11 cellular contexts compared by ENCODE assay signal in the genomic region with DNA sequence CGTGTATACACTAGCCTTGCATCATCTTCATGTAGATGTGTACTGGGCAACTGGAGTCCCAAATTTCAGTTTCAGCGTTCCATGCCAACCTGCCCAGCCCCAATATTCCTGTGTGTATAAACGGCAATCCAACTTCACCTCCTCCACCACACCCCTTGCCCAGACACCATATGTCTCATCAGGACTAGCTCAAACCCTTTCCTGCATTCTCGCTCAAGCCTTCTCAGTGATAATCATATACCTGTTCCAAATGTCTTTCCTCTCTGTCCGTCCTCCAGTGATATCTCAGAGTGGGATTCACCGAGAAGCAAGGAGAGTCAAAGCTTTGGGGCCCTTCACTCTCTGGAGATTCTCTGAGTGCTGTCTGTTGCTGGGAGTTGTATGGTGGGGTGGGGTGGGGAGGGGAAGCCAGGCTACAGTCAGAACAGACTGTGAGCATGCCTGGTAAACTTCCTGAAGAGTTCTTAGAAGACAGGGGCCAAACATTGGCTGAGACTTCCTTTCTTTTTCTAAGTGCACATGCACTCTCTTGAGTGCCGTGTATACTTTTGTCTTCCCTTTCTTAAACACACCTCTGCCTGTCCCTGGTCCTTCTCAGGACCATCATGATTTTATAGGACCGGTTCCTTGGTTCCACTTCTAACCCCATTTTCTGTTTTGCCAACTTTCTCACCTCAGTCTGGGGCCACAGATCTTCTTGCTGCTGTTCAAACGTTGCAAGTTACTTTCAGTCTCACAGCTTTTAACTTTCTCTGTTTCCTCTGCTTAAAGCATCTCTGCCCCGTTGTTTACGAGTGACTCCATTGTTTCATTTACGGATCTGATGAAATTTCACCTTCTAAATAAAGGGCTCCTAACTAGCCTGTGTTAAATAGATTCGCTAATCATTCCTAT. TPM values are rescaled to one million over a fixed set of nuclear protein-coding genes. Genes with fewer than 3 reads are reported as not detected.
A peak's percentile ranks its signal among the peaks of the same experiment; 100 is the strongest.
DNase-seq lines count a peak whose midpoint lies in the region; ATAC-seq lines count a peak whose summit lies in the region.
"Not testable (repeated sequence)": the region's sequence is repeated elsewhere in the genome, so short reads cannot be mapped to it uniquely, and the experiment has no call there.
"Had no signal": no experiment of that assay in that cellular context is flagged by ENCODE, and none has a peak within 500 bp of the region (broad histone marks: within the 10 kb centered on the region; RNA-seq: fewer than 3 reads in every experiment).

No MANE protein-coding gene starts in this region.

- DNase-seq in T-cell: peak in 16 of 34 experiments; percentile 0 to 33 (median 6)
- peak; percentile 57 for DNase-seq in activated naive CD4-positive, alpha-beta T cell treated with anti-CD3 and anti-CD28 coated beads, Interleukin-2, amount 10 ng/mL, durations not matched to agents 7 days and 5 days
- not testable (repeated sequence) for DNase-seq in natural killer cell treated with Interleukin-12 subunit alpha and Interleukin-12 subunit beta and Interleukin-15 and Interleukin-18, amount 100 ng/mL, for 72 hours (ENCODE audit: low spot score)

- H3K4me3 ChIP-seq in GM08714 (ENCODE audit: low read length): peak overlapping the region; percentile 36; the same call in 1 of the 2 replicates

- CTCF ChIA-PET in T-cell (lab: Charles Lee); activated naive CD4-positive, alpha-beta T cell treated with anti-CD3 and anti-CD28 coated beads, Interleukin-2, amount 10 ng/mL, durations not matched to agents 7 days and 5 days (lab: Charles Lee): not testable (repeated sequence)

- POLR2A ChIA-PET in T-cell (lab: Charles Lee): interaction anchor here in 1 of 2 donors (0.5 kb wide), 1 partner anchor 344 kb away, joined by 4 read pairs; a partner anchor contains a TSS

- H3K36me3 Mint-ChIP-seq in T-cell; activated naive CD4-positive, alpha-beta T cell treated with anti-CD3 and anti-CD28 coated beads, Interleukin-2, amount 10 ng/mL, durations not matched to agents 7 days and 5 days; natural killer cell treated with Interleukin-12 subunit alpha and Interleukin-12 subunit beta and Interleukin-15 and Interleukin-18, amount 100 ng/mL, for 72 hours: not testable (repeated sequence)

- ATAC-seq in GM18909 (IDR thresholded peaks at IDR 0.05; ENCODE audit: poor library complexity, unreplicated experiment) (peak; percentile 94), GM21515 (IDR thresholded peaks at IDR 0.05; ENCODE audit: unreplicated experiment) (peak; percentile 86), HG02943 (IDR thresholded peaks at IDR 0.05; ENCODE audit: low read depth, unreplicated experiment) (peak; percentile 98), HG03442 (IDR thresholded peaks at IDR 0.05; ENCODE audit: unreplicated experiment) (peak; percentile 91), T-cell (replicated peaks in 1 of 4) (peak; percentile 90 to 93 (median 92))
- ATAC-seq in natural killer cell treated with Interleukin-12 subunit alpha and Interleukin-12 subunit beta and Interleukin-15 and Interleukin-18, amount 100 ng/mL, for 72 hours: peak; percentile 58 to 81

- H3K4me3 Mint-ChIP-seq in T-cell: peak overlapping the region; percentile 69 to 87 (median 86)
- peak overlapping the region; percentile 82 for H3K4me3 Mint-ChIP-seq in activated naive CD4-positive, alpha-beta T cell treated with anti-CD3 and anti-CD28 coated beads, Interleukin-2, amount 10 ng/mL, durations not matched to agents 7 days and 5 days
- H3K4me3 Mint-ChIP-seq in natural killer cell treated with Interleukin-12 subunit alpha and Interleukin-12 subunit beta and Interleukin-15 and Interleukin-18, amount 100 ng/mL, for 72 hours: peak overlapping the region; percentile 75

- peaks cover 16 to 23% (median 16%) of the 10 kb centered on the region in 3 donors for H3K4me1 Mint-ChIP-seq in T-cell
- H3K4me1 Mint-ChIP-seq in activated naive CD4-positive, alpha-beta T cell treated with anti-CD3 and anti-CD28 coated beads, Interleukin-2, amount 10 ng/mL, durations not matched to agents 7 days and 5 days: peaks cover 14% of the 10 kb centered on the region
- H3K4me1 Mint-ChIP-seq in natural killer cell treated with Interleukin-12 subunit alpha and Interleukin-12 subunit beta and Interleukin-15 and Interleukin-18, amount 100 ng/mL, for 72 hours (ENCODE audit: low read depth in 2 of 2): peaks cover 10 to 13% of the 10 kb centered on the region in 2 donors

- H3K9me3 Mint-ChIP-seq in T-cell; activated naive CD4-positive, alpha-beta T cell treated with anti-CD3 and anti-CD28 coated beads, Interleukin-2, amount 10 ng/mL, durations not matched to agents 7 days and 5 days; natural killer cell treated with Interleukin-12 subunit alpha and Interleukin-12 subunit beta and Interleukin-15 and Interleukin-18, amount 100 ng/mL, for 72 hours: not testable (repeated sequence)

- not testable (repeated sequence) for H3K27me3 Mint-ChIP-seq in T-cell; activated naive CD4-positive, alpha-beta T cell treated with anti-CD3 and anti-CD28 coated beads, Interleukin-2, amount 10 ng/mL, durations not matched to agents 7 days and 5 days; natural killer cell treated with Interleukin-12 subunit alpha and Interleukin-12 subunit beta and Interleukin-15 and Interleukin-18, amount 100 ng/mL, for 72 hours

- H3K27ac Mint-ChIP-seq in T-cell: peak overlapping the region; percentile 97 to 99
- H3K27ac Mint-ChIP-seq in activated naive CD4-positive, alpha-beta T cell treated with anti-CD3 and anti-CD28 coated beads, Interleukin-2, amount 10 ng/mL, durations not matched to agents 7 days and 5 days: peak overlapping the region; percentile 94
- H3K27ac Mint-ChIP-seq in natural killer cell treated with Interleukin-12 subunit alpha and Interleukin-12 subunit beta and Interleukin-15 and Interleukin-18, amount 100 ng/mL, for 72 hours: peak overlapping the region; percentile 44 to 66

RNA-seq across cellular contexts. Expression of a gene that starts 6.5 kb away (rescaled TPM):
- not detected for total RNA-seq in T-cell
- not detected for total RNA-seq in natural killer cell treated with Interleukin-12 subunit alpha and Interleukin-12 subunit beta and Interleukin-15 and Interleukin-18, amount 100 ng/mL, for 72 hours
- total RNA-seq: body of pancreas, left ventricle myocardium superior, vagina had no signal

RNA-seq across cellular contexts. Expression of a gene that starts 8.8 kb away (rescaled TPM):
- total RNA-seq in T-cell: not detected
- total RNA-seq in natural killer cell treated with Interleukin-12 subunit alpha and Interleukin-12 subunit beta and Interleukin-15 and Interleukin-18, amount 100 ng/mL, for 72 hours: under 1 TPM in 1 of 2 donors, not detected in 1; 0.47 TPM
- total RNA-seq: body of pancreas, left ventricle myocardium superior, vagina had no signal

RNA-seq across cellular contexts. Expression of a gene that starts 25.9 kb away (rescaled TPM):
- not detected for total RNA-seq in T-cell
- not detected for total RNA-seq in natural killer cell treated with Interleukin-12 subunit alpha and Interleukin-12 subunit beta and Interleukin-15 and Interleukin-18, amount 100 ng/mL, for 72 hours
- total RNA-seq: body of pancreas, left ventricle myocardium superior, vagina had no signal

RNA-seq across cellular contexts. Expression of a gene that starts 36.5 kb away (rescaled TPM):
- not detected for total RNA-seq in T-cell
- total RNA-seq in natural killer cell treated with Interleukin-12 subunit alpha and Interleukin-12 subunit beta and Interleukin-15 and Interleukin-18, amount 100 ng/mL, for 72 hours: not detected
- total RNA-seq: body of pancreas, left ventricle myocardium superior, vagina had no signal
